17 cellular contexts compared by ENCODE assay signal in genomic region chr20:59125332-59125731, GRCh38. TPM values are rescaled to one million over a fixed set of nuclear protein-coding genes. Genes with fewer than 3 reads are reported as not detected.
"Had no signal": no experiment of that assay in that cellular context is flagged by ENCODE, and none has a peak within 500 bp of the region (broad histone marks: within the 10 kb centered on the region; RNA-seq: fewer than 3 reads in every experiment).

No MANE protein-coding gene starts in this region.

- H3K27ac ChIP-seq: cardiac muscle cell, gastrocnemius medialis, heart left ventricle, suprapubic skin had no signal

- H3K27ac Mint-ChIP-seq: activated naive CD4-positive, alpha-beta T cell treated with anti-CD3 and anti-CD28 coated beads for 36 hours; stimulated activated naive CD8-positive, alpha-beta T cell treated with anti-CD3 and anti-CD28 coated beads, Interleukin-15, Interleukin-2, amounts not matched to agents 100 ng/mL and 50 ng/mL, for 24 hours had no signal

- H3K9me3 Mint-ChIP-seq: immature natural killer cell; stimulated activated naive CD8-positive, alpha-beta T cell treated with anti-CD3 and anti-CD28 coated beads, Interleukin-15, Interleukin-2, amounts not matched to agents 100 ng/mL and 50 ng/mL, for 24 hours had no signal

- H3K4me3 ChIP-seq: cardiac muscle cell, dorsolateral prefrontal cortex, gastrocnemius medialis, heart left ventricle, suprapubic skin had no signal

- H3K36me3 ChIP-seq: cardiac muscle cell, gastrocnemius medialis, heart left ventricle, suprapubic skin had no signal

- H3K36me3 Mint-ChIP-seq: immature natural killer cell, type B pancreatic cell had no signal

- H3K27me3 ChIP-seq: cardiac muscle cell, dorsolateral prefrontal cortex, gastrocnemius medialis had no signal

- H3K27me3 Mint-ChIP-seq: activated CD4-positive, alpha-beta T cell treated with anti-CD3 and anti-CD28 coated beads, Interleukin-2, amount 10 ng/mL, durations not matched to agents 7 days and 5 days; stimulated activated naive CD8-positive, alpha-beta T cell treated with anti-CD3 and anti-CD28 coated beads, Interleukin-15, Interleukin-2, amounts not matched to agents 100 ng/mL and 50 ng/mL, for 24 hours; type B pancreatic cell had no signal

- H3K4me3 Mint-ChIP-seq: activated CD4-positive, alpha-beta T cell treated with anti-CD3 and anti-CD28 coated beads, Interleukin-2, amount 10 ng/mL, durations not matched to agents 7 days and 5 days; activated naive CD4-positive, alpha-beta T cell treated with anti-CD3 and anti-CD28 coated beads for 36 hours; activated T-helper 1 cell treated with anti-CD3 and anti-CD28 coated beads, Interleukin-12 subunit alpha, Interleukin-12 subunit beta, Interleukin-2, Interleukin-4 antibody, amounts not matched to agents 30 ng/mL and 10 ng/mL and 1 ng/mL, durations not matched to agents 14 hours and 24 hours and 36 hours; immature natural killer cell; stimulated activated naive CD8-positive, alpha-beta T cell treated with anti-CD3 and anti-CD28 coated beads, Interleukin-15, Interleukin-2, amounts not matched to agents 100 ng/mL and 50 ng/mL, for 24 hours had no signal

- DNase-seq: activated CD4-positive, alpha-beta T cell treated with anti-CD3 and anti-CD28 coated beads, Interleukin-2, amount 10 ng/mL, durations not matched to agents 7 days and 5 days; activated CD4-positive, CD25-positive, alpha-beta regulatory T cell; activated naive CD4-positive, alpha-beta T cell treated with anti-CD3 and anti-CD28 coated beads for 36 hours; erythroblast; gastrocnemius medialis; heart left ventricle; immature natural killer cell; midbrain; right cardiac atrium; T-helper 2 cell had no signal

- ATAC-seq: gastrocnemius medialis, heart left ventricle, right cardiac atrium had no signal

- H3K4me1 ChIP-seq: gastrocnemius medialis, suprapubic skin had no signal

RNA-seq across cellular contexts. Expression of gene ZNF831, which starts 38.3 kb away (rescaled TPM):
- total RNA-seq: cardiac muscle cell, myocyte had no signal
- polyA plus RNA-seq: cardiac muscle cell had no signal
